ENCODE assay signal across 8 cellular contexts in the genomic region with DNA sequence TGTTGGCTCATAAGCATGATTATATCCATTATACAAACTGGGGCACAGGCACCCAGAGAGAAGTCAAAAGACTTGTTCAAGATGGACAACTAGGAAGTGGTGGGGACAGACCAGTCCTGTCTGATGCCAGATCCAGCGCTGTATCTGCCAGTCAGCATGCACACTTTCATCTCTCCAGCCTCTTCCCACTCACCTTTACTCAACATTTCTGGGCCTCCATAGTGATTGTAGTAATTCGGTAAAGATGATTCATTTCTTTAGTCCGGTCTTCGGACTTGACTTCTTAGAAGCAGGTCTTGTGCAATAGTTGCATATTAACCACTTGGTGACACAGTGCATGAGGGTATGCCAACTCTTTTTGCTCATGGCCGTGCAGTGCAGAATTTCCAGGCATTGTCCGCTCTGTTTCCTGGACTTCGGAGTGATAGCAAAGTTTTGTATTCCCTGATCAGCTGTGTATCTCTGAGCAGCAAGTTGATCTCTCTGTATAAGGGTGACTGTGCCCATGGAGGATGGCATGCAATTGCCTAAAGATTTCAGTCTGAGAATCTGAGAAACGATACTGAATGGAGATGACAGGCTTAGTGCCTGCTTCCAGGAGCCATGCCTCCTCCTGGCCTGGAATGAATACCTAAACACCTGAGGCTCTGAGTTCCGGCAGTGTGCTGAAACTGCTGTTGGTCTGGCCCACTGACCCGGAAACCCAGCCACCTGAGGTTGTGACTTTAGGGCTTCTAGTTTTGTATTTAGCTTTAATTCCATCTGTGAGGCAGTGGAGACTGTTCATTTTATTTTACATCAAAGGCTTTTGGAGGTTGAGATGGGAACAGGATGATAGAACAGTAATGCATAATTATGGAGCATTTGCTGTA. TPM values are rescaled to one million over a fixed set of nuclear protein-coding genes. Genes with fewer than 3 reads are reported as not detected.
DNase-seq lines count a peak whose midpoint lies in the region; ATAC-seq and TF ChIP-seq lines count a peak whose summit lies in the region.

No MANE protein-coding gene starts in this region.

- no peak overlapping the region for H3K27ac ChIP-seq in CD8-positive, alpha-beta T cell (ENCODE audit: low read depth, low read length)

- no peaks in the 10 kb centered on the region for H3K36me3 ChIP-seq in CD8-positive, alpha-beta T cell (ENCODE audit: insufficient read depth, low read length)

- H3K4me3 ChIP-seq in CD8-positive, alpha-beta T cell (ENCODE audit: low read depth, low read length): no peak overlapping the region

- peak overlapping the region; percentile 80 for H3K27ac Mint-ChIP-seq in activated T-helper 17 cell treated with anti-CD3 and anti-CD28 coated beads, Interleukin-2, amount 50 U/mL, for 72 hours
- no peak overlapping the region for H3K27ac Mint-ChIP-seq in CD8-positive, alpha-beta T cell

- TF ChIP-seq CTCF in CD8-positive, alpha-beta T cell (IDR thresholded peaks at IDR 0.05): no peak

- CTCF ChIA-PET in CD8-positive, alpha-beta T cell (lab: Charles Lee): no interaction called here

- H3K4me3 Mint-ChIP-seq in activated T-helper 17 cell treated with anti-CD3 and anti-CD28 coated beads, Interleukin-2, amount 50 U/mL, for 72 hours: peak overlapping the region; percentile 88
- H3K4me3 Mint-ChIP-seq in CD8-positive, alpha-beta T cell: no peak overlapping the region

- H3K9me3 Mint-ChIP-seq in activated T-helper 17 cell treated with anti-CD3 and anti-CD28 coated beads, Interleukin-2, amount 50 U/mL, for 72 hours: no peaks in the 10 kb centered on the region
- H3K9me3 Mint-ChIP-seq in CD8-positive, alpha-beta T cell: no peaks in the 10 kb centered on the region

- intact Hi-C loops in CD8-positive, alpha-beta T cell (cut with DNase I, micrococcal nuclease): no loop called here
- intact Hi-C loops in head of caudate nucleus (cut with DNase I): no loop called here

- peak; percentile 96 for DNase-seq in kidney tubule cell (ENCODE audit: low spot score)
- no peak for DNase-seq in stimulated activated naive CD4-positive, alpha-beta T cell (lab: John Stamatoyannopoulos, UW)
- DNase-seq in CD8-positive, alpha-beta T cell: no peak
- DNase-seq in NCI-H1436 (lab: John Stamatoyannopoulos, UW): no peak
- no peak for DNase-seq in head of caudate nucleus

- peak; percentile 34 for ATAC-seq in GM18870 (IDR thresholded peaks at IDR 0.05; ENCODE audit: unreplicated experiment)
- peak; percentile 25 for ATAC-seq in HG03439 (IDR thresholded peaks at IDR 0.05; ENCODE audit: unreplicated experiment)
- ATAC-seq in activated T-helper 17 cell treated with anti-CD3 and anti-CD28 coated beads, Interleukin-2, amount 50 U/mL, for 72 hours (replicated peaks): peak; percentile 20
- no peak for ATAC-seq in CD8-positive, alpha-beta T cell

- peaks cover 36% of the 10 kb centered on the region for H3K4me1 ChIP-seq in CD8-positive, alpha-beta T cell (ENCODE audit: insufficient read depth, low read length)

- no peaks in the 10 kb centered on the region for H3K9me3 ChIP-seq in CD8-positive, alpha-beta T cell (ENCODE audit: low read length)

- no peaks in the 10 kb centered on the region for H3K27me3 ChIP-seq in CD8-positive, alpha-beta T cell (ENCODE audit: insufficient read depth, low read length)

- POLR2A ChIA-PET in CD8-positive, alpha-beta T cell (lab: Charles Lee): no interaction called here

- no peaks in the 10 kb centered on the region for H3K27me3 Mint-ChIP-seq in activated T-helper 17 cell treated with anti-CD3 and anti-CD28 coated beads, Interleukin-2, amount 50 U/mL, for 72 hours
- H3K27me3 Mint-ChIP-seq in CD8-positive, alpha-beta T cell (ENCODE audit: low read depth): no peaks in the 10 kb centered on the region

- peaks cover 62% of the 10 kb centered on the region for H3K4me1 Mint-ChIP-seq in activated T-helper 17 cell treated with anti-CD3 and anti-CD28 coated beads, Interleukin-2, amount 50 U/mL, for 72 hours
- peaks cover 75% of the 10 kb centered on the region for H3K4me1 Mint-ChIP-seq in CD8-positive, alpha-beta T cell (ENCODE audit: low read depth)

- H3K36me3 Mint-ChIP-seq in activated T-helper 17 cell treated with anti-CD3 and anti-CD28 coated beads, Interleukin-2, amount 50 U/mL, for 72 hours (ENCODE audit: low read depth): peaks cover 25% of the 10 kb centered on the region
- no peaks in the 10 kb centered on the region for H3K36me3 Mint-ChIP-seq in CD8-positive, alpha-beta T cell

RNA-seq across cellular contexts. Expression of a gene that starts 39.0 kb away (rescaled TPM):
- total RNA-seq in activated T-helper 17 cell treated with anti-CD3 and anti-CD28 coated beads, Interleukin-2, amount 50 U/mL, for 72 hours: 10 to 100 TPM; 49.7 to 53.6 TPM
- total RNA-seq in CD8-positive, alpha-beta T cell: 10 to 100 TPM; 13.6 to 15.4 TPM
